Comparison of ENCODE assay signal across 17 cellular contexts in genomic region chr5:124810420-124810819, GRCh38.
DNase-seq lines count a peak whose midpoint lies in the region; ATAC-seq and TF ChIP-seq lines count a peak whose summit lies in the region.
"Had no signal": no experiment of that assay in that cellular context is flagged by ENCODE, and none has a peak within 500 bp of the region (broad histone marks: within the 10 kb centered on the region; RNA-seq: fewer than 3 reads in every experiment).

No MANE protein-coding gene starts in this region.

- H3K36me3 Mint-ChIP-seq in GM23338 (ENCODE audit: low read depth): no peaks in the 10 kb centered on the region
- no peaks in the 10 kb centered on the region for H3K36me3 Mint-ChIP-seq in osteocyte (ENCODE audit: unreplicated experiment)
- H3K36me3 Mint-ChIP-seq: IgD-negative memory B cell had no signal

- TF ChIP-seq CTCF in GM23338 (conservative IDR thresholded peaks at IDR 0.05; ENCODE audit: low read depth in 2 of 2): no peak
- no peak for TF ChIP-seq CTCF in osteocyte (IDR thresholded peaks at IDR 0.05)
- no peak for TF ChIP-seq CTCF in gastrocnemius medialis (IDR thresholded peaks at IDR 0.05 in 4 of 5, conservative IDR thresholded peaks at IDR 0.05 in 1 of 5)
- no peak for TF ChIP-seq CTCF in vagina (IDR thresholded peaks at IDR 0.05)

- H3K4me1 ChIP-seq in GM23338 (ENCODE audit: insufficient read depth) (peaks cover 14% of the 10 kb centered on the region), gastrocnemius medialis (no peaks in the 10 kb centered on the region), vagina (peaks cover 16% of the 10 kb centered on the region)

- H3K9me3 Mint-ChIP-seq in GM23338 (no peaks in the 10 kb centered on the region), osteocyte (ENCODE audit: unreplicated experiment) (no peaks in the 10 kb centered on the region)
- H3K9me3 Mint-ChIP-seq: IgD-negative memory B cell had no signal

- no peak overlapping the region for H3K27ac ChIP-seq in GM23338 (ENCODE audit: low read depth)
- H3K27ac ChIP-seq in gastrocnemius medialis: no peak overlapping the region
- no peak overlapping the region for H3K27ac ChIP-seq in vagina

- no peaks in the 10 kb centered on the region for H4K20me1 ChIP-seq in GM23338 (replicated peaks; ENCODE audit: insufficient read depth)

- H3K27me3 ChIP-seq in GM23338 (ENCODE audit: insufficient read depth) (no peaks in the 10 kb centered on the region), gastrocnemius medialis (no peaks in the 10 kb centered on the region), vagina (no peaks in the 10 kb centered on the region)

- H3K4me3 ChIP-seq in GM23338 (no peak overlapping the region), gastrocnemius medialis (no peak overlapping the region), vagina (no peak overlapping the region)

- no peak overlapping the region for H3K27ac Mint-ChIP-seq in GM23338
- peak overlapping the region; percentile 65 for H3K27ac Mint-ChIP-seq in osteocyte (ENCODE audit: unreplicated experiment)
- H3K27ac Mint-ChIP-seq: IgD-negative memory B cell had no signal

- in situ Hi-C loops in gastrocnemius medialis (cut with MboI; ENCODE audit: low sequenced_read_pairs in 4 of 4): no loop called here

- no peaks in the 10 kb centered on the region for H3K9me3 ChIP-seq in gastrocnemius medialis
- H3K9me3 ChIP-seq in vagina: no peaks in the 10 kb centered on the region

- ATAC-seq in GM23338: no peak
- no peak for ATAC-seq in gastrocnemius medialis
- no peak for ATAC-seq in GM18505 (IDR thresholded peaks at IDR 0.05; ENCODE audit: unreplicated experiment)

- no peak for DNase-seq in GM23338 (ENCODE audit: low spot score)
- peak; percentile 10 for DNase-seq in RPMI7951 (ENCODE audit: low read depth)
- DNase-seq in epidermal melanocyte (ENCODE audit: insufficient read length, low spot score): peak; percentile 56
- no peak for DNase-seq in osteocyte (ENCODE audit: extremely low spot score, unreplicated experiment)
- DNase-seq in gastrocnemius medialis: no peak
- no peak for DNase-seq in hippocampal formation (lab: John Stamatoyannopoulos, UW)
- no peak for DNase-seq in vagina (ENCODE audit: extremely low spot score in 2 of 2)
- DNase-seq: C1 segment of cervical spinal cord, EL, HCEC 1CT, NCI-H1436 treated with DMSO at 0.1 percent for 48 hours, NCI-H2081, NCI-H2227 treated with DMSO at 0.1 percent for 48 hours, NCI-H526, Right ventricle myocardium superior had no signal

- no peaks in the 10 kb centered on the region for H3K9me2 ChIP-seq in GM23338 (ENCODE audit: insufficient read depth)

- no peak overlapping the region for H3K4me3 Mint-ChIP-seq in GM23338
- no peak overlapping the region for H3K4me3 Mint-ChIP-seq in osteocyte (ENCODE audit: unreplicated experiment)
- H3K4me3 Mint-ChIP-seq: IgD-negative memory B cell had no signal

- TF ChIP-seq POLR2A in gastrocnemius medialis (IDR thresholded peaks at IDR 0.05) (no peak), GM18505 (IDR thresholded peaks at IDR 0.05; ENCODE audit: borderline replicate concordance, extremely low read depth, insufficient read depth, insufficient read length) (no peak), vagina (IDR thresholded peaks at IDR 0.05) (no peak)

- intact Hi-C loops in gastrocnemius medialis (cut with DNase I; ENCODE audit: low total_unique reads): no loop called here
- intact Hi-C loops in vagina (cut with DNase I): no loop called here

- H3K79me2 ChIP-seq in GM23338 (replicated peaks; ENCODE audit: insufficient read depth): no peaks in the 10 kb centered on the region

- no peaks in the 10 kb centered on the region; the same call in 1 of the 2 replicates for H3K36me3 ChIP-seq in GM23338 (ENCODE audit: insufficient read depth)
- H3K36me3 ChIP-seq in gastrocnemius medialis: no peaks in the 10 kb centered on the region
- H3K36me3 ChIP-seq in vagina: no peaks in the 10 kb centered on the region

- 0 out of 2 replicates have a peak, but pooled peaks cover 7% of the 10 kb centered on the region for H3F3A ChIP-seq in GM23338 (replicated peaks; ENCODE audit: low read depth)

- H3K4me2 ChIP-seq in GM23338: no peak overlapping the region

- peak overlapping the region; percentile 35; the same call in 1 of the 2 replicates for H2AFZ ChIP-seq in GM23338

- peaks cover 4% of the 10 kb centered on the region for H3K27me3 Mint-ChIP-seq in GM23338 (ENCODE audit: insufficient read depth, low read depth, poor library complexity)
- no peaks in the 10 kb centered on the region for H3K27me3 Mint-ChIP-seq in osteocyte (ENCODE audit: unreplicated experiment)
- H3K27me3 Mint-ChIP-seq: IgD-negative memory B cell had no signal

- H3K4me1 Mint-ChIP-seq in GM23338 (peaks cover 16% of the 10 kb centered on the region), osteocyte (ENCODE audit: unreplicated experiment) (peaks cover 7% of the 10 kb centered on the region)

TF ChIP-seq in GM23338, 12 proteins besides CTCF, POLR2A, EP300 and RAD21 (continues in another document):
- TF ChIP-seq ZNF114 (CRISPR knock-in tag; IDR thresholded peaks at IDR 0.05) (no peak), NANOG (IDR thresholded peaks at IDR 0.05; ENCODE audit: borderline replicate concordance) (no peak), POLR2AphosphoS5 (IDR thresholded peaks at IDR 0.05; ENCODE audit: low read depth) (no peak), ETS1 (IDR thresholded peaks at IDR 0.05) (no peak), REST (IDR thresholded peaks at IDR 0.05; ENCODE audit: unreplicated experiment) (no peak), CREB1 (CRISPR knock-in tag; IDR thresholded peaks at IDR 0.05; ENCODE audit: low read depth) (no peak), EZH2phosphoT487 (IDR thresholded peaks at IDR 0.05; ENCODE audit: unreplicated experiment) (no peak), EZH2 (IDR thresholded peaks at IDR 0.05; ENCODE audit: low read depth, unreplicated experiment) (no peak), STAT1 (IDR thresholded peaks at IDR 0.05; ENCODE audit: unreplicated experiment) (no peak), JUNB (IDR thresholded peaks at IDR 0.05; ENCODE audit: unreplicated experiment) (no peak)

Comparison
In these comparisons a context has a peak if more than half of its experiments do, and no peak if none do; other contexts are left out.
1. DNase-seq: peak in RPMI7951 (single experiment) and epidermal melanocyte (single experiment); none in GM23338 (single experiment), osteocyte (single experiment), gastrocnemius medialis (0 of 2), hippocampal formation (0 of 2) and vagina (0 of 2).